Comparison of ENCODE assay signal across 28 cellular contexts in the genomic region with DNA sequence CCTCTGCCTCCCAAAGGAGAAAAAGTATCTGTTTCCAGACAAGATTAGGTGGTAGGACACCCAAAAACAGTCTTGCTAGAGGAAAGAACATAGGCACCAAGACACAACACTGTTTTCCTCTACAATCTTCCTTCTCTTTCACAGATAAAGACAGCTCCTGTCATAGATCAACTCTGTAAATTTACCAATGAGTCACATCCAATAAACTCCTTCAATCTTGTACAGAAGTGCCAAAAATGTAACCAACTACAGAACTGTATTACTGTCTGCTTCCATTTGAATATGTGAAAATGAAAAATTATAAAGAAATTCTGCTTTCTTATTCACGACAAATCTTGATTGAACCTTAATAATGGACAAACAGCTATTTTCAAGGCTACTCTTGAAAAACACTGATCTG.
"Had no signal": no experiment of that assay in that cellular context is flagged by ENCODE, and none has a peak within 500 bp of the region (broad histone marks: within the 10 kb centered on the region; RNA-seq: fewer than 3 reads in every experiment).

No MANE protein-coding gene starts in this region.

- H3K4me3 ChIP-seq: stomach, suprapubic skin, testis, thoracic aorta, thyroid gland, tibial artery, tibial nerve, transverse colon, upper lobe of left lung, upper lobe of right lung, uterus, vagina had no signal

- H3K27ac ChIP-seq: stomach, suprapubic skin, testis, thoracic aorta, thyroid gland, tibial artery, tibial nerve, transverse colon, upper lobe of left lung, upper lobe of right lung, uterus, vagina had no signal

- H3K36me3 ChIP-seq: stomach, suprapubic skin, thoracic aorta, thyroid gland, tibial artery, tibial nerve, transverse colon, upper lobe of left lung, upper lobe of right lung, uterus, vagina had no signal

- H3K9me3 ChIP-seq: stomach, suprapubic skin, testis, thoracic aorta, thyroid gland, tibial artery, tibial nerve, transverse colon, upper lobe of left lung, upper lobe of right lung, uterus, vagina had no signal

- ATAC-seq: stimulated activated effector memory CD8-positive, alpha-beta T cell treated with anti-CD3 and anti-CD28 coated beads, Interleukin-12 subunit alpha, Interleukin-12 subunit beta, amount 100 ng/mL, for 72 hours; stimulated activated memory B cell treated with anti-CD40 and anti-IgM and Interleukin-4, amounts not matched to agents 10 μg/mL and 1 μg/mL and 100 μg/mL, for 72 hours; stimulated activated naive B cell treated with anti-CD40 and anti-IgM and Interleukin-4, amounts not matched to agents 10 μg/mL and 1 μg/mL and 100 μg/mL, for 72 hours; stimulated activated naive CD8-positive, alpha-beta T cell treated with anti-CD3 and anti-CD28 coated beads, Interleukin-15, amount 100 ng/mL, for 72 hours; stimulated activated naive CD8-positive, alpha-beta T cell treated with anti-CD3 and anti-CD28 coated beads, Interleukin-15, Interleukin-2, amounts not matched to agents 100 U/mL and 50 U/mL, for 24 hours; upper lobe of right lung had no signal

- H3K9me3 Mint-ChIP-seq: stimulated activated effector memory CD8-positive, alpha-beta T cell treated with anti-CD3 and anti-CD28 coated beads, Interleukin-12 subunit alpha, Interleukin-12 subunit beta, amount 100 ng/mL, for 72 hours; stimulated activated naive B cell treated with anti-CD40 and anti-IgM and Interleukin-4, amounts not matched to agents 10 μg/mL and 1 μg/mL and 100 μg/mL, for 72 hours; stimulated activated naive CD8-positive, alpha-beta T cell treated with anti-CD3 and anti-CD28 coated beads, Interleukin-15, amount 100 ng/mL, for 72 hours; stimulated activated naive CD8-positive, alpha-beta T cell treated with anti-CD3 and anti-CD28 coated beads, Interleukin-15, Interleukin-2, amounts not matched to agents 100 ng/mL and 50 ng/mL, for 24 hours; type B pancreatic cell had no signal

- H3K27me3 ChIP-seq: stomach, suprapubic skin, testis, thyroid gland, tibial artery, tibial nerve, transverse colon, upper lobe of left lung, upper lobe of right lung, uterus, vagina had no signal

- H3K4me1 ChIP-seq: stomach, suprapubic skin, testis, thyroid gland, tibial artery, tibial nerve, transverse colon, upper lobe of left lung, upper lobe of right lung, uterus, vagina had no signal

- H3K4me1 Mint-ChIP-seq: stimulated activated effector memory CD8-positive, alpha-beta T cell treated with anti-CD3 and anti-CD28 coated beads, Interleukin-12 subunit alpha, Interleukin-12 subunit beta, amount 100 ng/mL, for 72 hours; stimulated activated memory B cell treated with anti-CD40 and anti-IgM and Interleukin-4, amounts not matched to agents 10 μg/mL and 1 μg/mL and 100 μg/mL, for 72 hours; stimulated activated naive B cell treated with anti-CD40 and anti-IgM and Interleukin-4, amounts not matched to agents 10 μg/mL and 1 μg/mL and 100 μg/mL, for 72 hours; stimulated activated naive CD8-positive, alpha-beta T cell treated with anti-CD3 and anti-CD28 coated beads, Interleukin-15, amount 100 ng/mL, for 72 hours had no signal

- DNase-seq: stimulated activated CD4-positive, alpha-beta T cell treated with anti-CD3 and anti-CD28 coated beads, Interleukin-2, amount 100 ng/mL, for 48 hours; stimulated activated CD4-positive, alpha-beta T cell treated with anti-CD3 and anti-CD28 coated beads, Interleukin-4, amount 100 ng/mL, for 1 hour; stimulated activated CD4-positive, alpha-beta T cell treated with anti-CD3 and anti-CD28 coated beads, Interleukin-4, amount 100 ng/mL, for 24 hours; stimulated activated CD4-positive, alpha-beta T cell treated with anti-CD3 and anti-CD28 coated beads, Interleukin-4, amount 100 ng/mL, for 4 hours; stimulated activated CD8-positive, alpha-beta memory T cell treated with anti-CD3 and anti-CD28 coated beads, Interleukin-4, amount 100 ng/mL, for 48 hours; stimulated activated naive B cell treated with anti-CD40 and anti-IgM and Interleukin-4, amounts not matched to agents 10 μg/mL and 1 μg/mL and 100 μg/mL, for 72 hours; stimulated activated naive CD4-positive, alpha-beta T cell; stimulated activated naive CD4-positive, alpha-beta T cell treated with Interleukin-2 at 50 U/mL for 16 hours; stimulated activated naive CD8-positive, alpha-beta T cell treated with anti-CD3 and anti-CD28 coated beads, Interleukin-15, amount 100 ng/mL, for 72 hours; stimulated activated naive CD8-positive, alpha-beta T cell treated with anti-CD3 and anti-CD28 coated beads, Interleukin-15, Interleukin-2, amounts not matched to agents 100 U/mL and 50 U/mL, for 24 hours; stomach; substantia nigra; testis; thyroid gland; tibial artery; transverse colon; trophoblast cell; upper lobe of left lung; upper lobe of right lung; uterus had no signal

- H3K27me3 Mint-ChIP-seq: stimulated activated naive CD8-positive, alpha-beta T cell treated with anti-CD3 and anti-CD28 coated beads, Interleukin-15, amount 100 ng/mL, for 72 hours; type B pancreatic cell had no signal

- H3K27ac Mint-ChIP-seq: stimulated activated effector memory CD8-positive, alpha-beta T cell treated with anti-CD3 and anti-CD28 coated beads, Interleukin-12 subunit alpha, Interleukin-12 subunit beta, amount 100 ng/mL, for 72 hours; stimulated activated memory B cell treated with anti-CD40 and anti-IgM and Interleukin-4, amounts not matched to agents 10 μg/mL and 1 μg/mL and 100 μg/mL, for 72 hours; stimulated activated naive B cell treated with anti-CD40 and anti-IgM and Interleukin-4, amounts not matched to agents 10 μg/mL and 1 μg/mL and 100 μg/mL, for 72 hours; stimulated activated naive CD8-positive, alpha-beta T cell treated with anti-CD3 and anti-CD28 coated beads, Interleukin-15, amount 100 ng/mL, for 72 hours; stimulated activated naive CD8-positive, alpha-beta T cell treated with anti-CD3 and anti-CD28 coated beads, Interleukin-15, Interleukin-2, amounts not matched to agents 100 ng/mL and 50 ng/mL, for 24 hours; type B pancreatic cell had no signal

- H3K36me3 Mint-ChIP-seq: stimulated activated effector memory CD8-positive, alpha-beta T cell treated with anti-CD3 and anti-CD28 coated beads, Interleukin-12 subunit alpha, Interleukin-12 subunit beta, amount 100 ng/mL, for 72 hours; stimulated activated memory B cell treated with anti-CD40 and anti-IgM and Interleukin-4, amounts not matched to agents 10 μg/mL and 1 μg/mL and 100 μg/mL, for 72 hours; stimulated activated naive B cell treated with anti-CD40 and anti-IgM and Interleukin-4, amounts not matched to agents 10 μg/mL and 1 μg/mL and 100 μg/mL, for 72 hours; type B pancreatic cell had no signal

- H3K4me3 Mint-ChIP-seq: stimulated activated effector memory CD8-positive, alpha-beta T cell treated with anti-CD3 and anti-CD28 coated beads, Interleukin-12 subunit alpha, Interleukin-12 subunit beta, amount 100 ng/mL, for 72 hours; stimulated activated memory B cell treated with anti-CD40 and anti-IgM and Interleukin-4, amounts not matched to agents 10 μg/mL and 1 μg/mL and 100 μg/mL, for 72 hours; stimulated activated naive B cell treated with anti-CD40 and anti-IgM and Interleukin-4, amounts not matched to agents 10 μg/mL and 1 μg/mL and 100 μg/mL, for 72 hours; stimulated activated naive CD8-positive, alpha-beta T cell treated with anti-CD3 and anti-CD28 coated beads, Interleukin-15, amount 100 ng/mL, for 72 hours; stimulated activated naive CD8-positive, alpha-beta T cell treated with anti-CD3 and anti-CD28 coated beads, Interleukin-15, Interleukin-2, amounts not matched to agents 100 ng/mL and 50 ng/mL, for 24 hours; type B pancreatic cell had no signal
